ENCODE assay signal across 21 cellular contexts in genomic region chr4:1111259-1111809, GRCh38. TPM values are rescaled to one million over a fixed set of nuclear protein-coding genes. Genes with fewer than 3 reads are reported as not detected.
DNase-seq lines count a peak whose midpoint lies in the region; ATAC-seq and TF ChIP-seq lines count a peak whose summit lies in the region.
"Had no signal": no experiment of that assay in that cellular context is flagged by ENCODE, and none has a peak within 500 bp of the region (broad histone marks: within the 10 kb centered on the region; RNA-seq: fewer than 3 reads in every experiment).

No MANE protein-coding gene starts in this region.

- TF ChIP-seq POLR2A in body of pancreas (IDR thresholded peaks at IDR 0.05) = no peak

- peaks cover 12% of the 10 kb centered on the region for H3K27me3 Mint-ChIP-seq in activated CD8-positive, alpha-beta T cell treated with anti-CD3 and anti-CD28 coated beads, Interleukin-2, amount 10 ng/mL, durations not matched to agents 7 days and 5 days (ENCODE audit: low read depth)
- peaks cover 17% of the 10 kb centered on the region for H3K27me3 Mint-ChIP-seq in activated CD8-positive, alpha-beta T cell treated with anti-CD3 and anti-CD28 coated beads for 36 hours
- H3K27me3 Mint-ChIP-seq in nephron (ENCODE audit: low read depth) = peaks cover 45% of the 10 kb centered on the region

- no peaks in the 10 kb centered on the region for H4K20me1 ChIP-seq in BLaER1

- CTCF ChIA-PET in activated CD8-positive, alpha-beta T cell treated with anti-CD3 and anti-CD28 coated beads, Interleukin-2, amount 10 ng/mL, durations not matched to agents 7 days and 5 days (lab: Charles Lee) = no interaction called here
- CTCF ChIA-PET in activated CD8-positive, alpha-beta T cell treated with anti-CD3 and anti-CD28 coated beads for 36 hours (lab: Charles Lee) = interaction anchor here (0.6 to 0.8 kb wide), 2 partner anchors 19 to 195 kb away, joined by 3 read pairs; no protein-coding TSS in a partner anchor

- no peak overlapping the region for H3K4me3 Mint-ChIP-seq in activated CD8-positive, alpha-beta T cell treated with anti-CD3 and anti-CD28 coated beads, Interleukin-2, amount 10 ng/mL, durations not matched to agents 7 days and 5 days
- no peak overlapping the region for H3K4me3 Mint-ChIP-seq in activated CD8-positive, alpha-beta T cell treated with anti-CD3 and anti-CD28 coated beads for 36 hours
- no peak overlapping the region for H3K4me3 Mint-ChIP-seq in nephron
- H3K4me3 Mint-ChIP-seq: HFFc6 had no signal

- peak overlapping the region; percentile 89 for H3K4me2 ChIP-seq in BLaER1

- peaks cover 39% of the 10 kb centered on the region for H3K4me1 ChIP-seq in BLaER1
- peaks cover 58% of the 10 kb centered on the region for H3K4me1 ChIP-seq in body of pancreas
- H3K4me1 ChIP-seq: SJSA1 had no signal

- H3K27ac Mint-ChIP-seq in activated CD8-positive, alpha-beta T cell treated with anti-CD3 and anti-CD28 coated beads, Interleukin-2, amount 10 ng/mL, durations not matched to agents 7 days and 5 days = no peak overlapping the region
- H3K27ac Mint-ChIP-seq in activated CD8-positive, alpha-beta T cell treated with anti-CD3 and anti-CD28 coated beads for 36 hours = no peak overlapping the region
- H3K27ac Mint-ChIP-seq in nephron = peak overlapping the region; percentile 7 to 97 (median 92)
- H3K27ac Mint-ChIP-seq: HFFc6 had no signal

- no peaks in the 10 kb centered on the region for H3K9me3 ChIP-seq in BLaER1
- H3K9me3 ChIP-seq in body of pancreas = no peaks in the 10 kb centered on the region
- H3K9me3 ChIP-seq: SJSA1 had no signal

- no peak for TF ChIP-seq CTCF in activated CD8-positive, alpha-beta T cell treated with anti-CD3 and anti-CD28 coated beads for 36 hours (IDR thresholded peaks at IDR 0.05)
- TF ChIP-seq CTCF in body of pancreas (IDR thresholded peaks at IDR 0.05) (no peak), nephron (IDR thresholded peaks at IDR 0.05; ENCODE audit: unreplicated experiment in 3 of 3) (no peak)

- H3K9ac ChIP-seq in BLaER1 = no peak overlapping the region

- ATAC-seq in activated CD8-positive, alpha-beta T cell treated with anti-CD3 and anti-CD28 coated beads, Interleukin-2, amount 10 ng/mL, durations not matched to agents 7 days and 5 days = no peak
- no peak for ATAC-seq in activated CD8-positive, alpha-beta T cell treated with anti-CD3 and anti-CD28 coated beads for 36 hours
- peak; percentile 73 for ATAC-seq in body of pancreas
- ATAC-seq in GM18858 (IDR thresholded peaks at IDR 0.05; ENCODE audit: unreplicated experiment) = no peak
- ATAC-seq: Panc1 had no signal

- intact Hi-C loops in activated CD8-positive, alpha-beta T cell treated with anti-CD3 and anti-CD28 coated beads for 36 hours (cut with micrococcal nuclease) = no loop called here
- intact Hi-C loops in body of pancreas (cut with DNase I) = no loop called here

- H3K9me3 Mint-ChIP-seq in activated CD8-positive, alpha-beta T cell treated with anti-CD3 and anti-CD28 coated beads, Interleukin-2, amount 10 ng/mL, durations not matched to agents 7 days and 5 days (ENCODE audit: insufficient read depth) = no peaks in the 10 kb centered on the region
- no peaks in the 10 kb centered on the region for H3K9me3 Mint-ChIP-seq in activated CD8-positive, alpha-beta T cell treated with anti-CD3 and anti-CD28 coated beads for 36 hours
- peaks cover 3% of the 10 kb centered on the region for H3K9me3 Mint-ChIP-seq in nephron
- H3K9me3 Mint-ChIP-seq: HFFc6 had no signal

- H3K27me3 ChIP-seq in BLaER1 (peaks cover 24% of the 10 kb centered on the region), body of pancreas (no peaks in the 10 kb centered on the region)
- H3K27me3 ChIP-seq: SJSA1 had no signal

- WGBS in body of pancreas, 2 donors = 34 to 40% methylated on average over 8 of the region's 8 CpGs

- H3K4me3 ChIP-seq in BLaER1 (no peak overlapping the region), body of pancreas (no peak overlapping the region)
- H3K4me3 ChIP-seq: SJSA1 had no signal

- DNase-seq in activated CD8-positive, alpha-beta T cell treated with anti-CD3 and anti-CD28 coated beads, Interleukin-2, amount 10 ng/mL, durations not matched to agents 7 days and 5 days = peak; percentile 9
- no peak for DNase-seq in activated CD8-positive, alpha-beta T cell treated with anti-CD3 and anti-CD28 coated beads for 36 hours
- DNase-seq in body of pancreas (peak; percentile 66 to 75 (median 70)), COLO668 (lab: John Stamatoyannopoulos, UW; ENCODE audit: unreplicated experiment) (no peak)
- no peak for DNase-seq in activated T-cell treated with anti-CD3 and anti-CD28 coated beads, Interleukin-2, amount 50 U/mL, for 48 hours
- DNase-seq: DMS79, HFFc6, Kasumi-1, NCI-H1694, NCI-H2081, NCI-H2171, NCI-H345, NCI-H524, NCI-H774 had no signal

- H3K36me3 Mint-ChIP-seq in activated CD8-positive, alpha-beta T cell treated with anti-CD3 and anti-CD28 coated beads, Interleukin-2, amount 10 ng/mL, durations not matched to agents 7 days and 5 days (ENCODE audit: low read depth) = no peaks in the 10 kb centered on the region
- H3K36me3 Mint-ChIP-seq in activated CD8-positive, alpha-beta T cell treated with anti-CD3 and anti-CD28 coated beads for 36 hours (ENCODE audit: low read depth) = no peaks in the 10 kb centered on the region
- no peaks in the 10 kb centered on the region for H3K36me3 Mint-ChIP-seq in nephron (ENCODE audit: low read depth)

- H3K36me3 ChIP-seq in BLaER1 = no peaks in the 10 kb centered on the region
- no peaks in the 10 kb centered on the region for H3K36me3 ChIP-seq in body of pancreas (replicated peaks in 1 of 2; ENCODE audit: insufficient read depth in 1 of 2, low read depth in 2 of 2)
- H3K36me3 ChIP-seq: SJSA1 had no signal

- H3K27ac ChIP-seq in BLaER1 = no peak overlapping the region
- H3K27ac ChIP-seq in body of pancreas = peak overlapping the region; percentile 69 to 92 (median 80)
- H3K27ac ChIP-seq: SJSA1 had no signal

- POLR2A ChIA-PET in activated CD8-positive, alpha-beta T cell treated with anti-CD3 and anti-CD28 coated beads, Interleukin-2, amount 10 ng/mL, durations not matched to agents 7 days and 5 days (lab: Charles Lee) = no interaction called here
- POLR2A ChIA-PET in activated CD8-positive, alpha-beta T cell treated with anti-CD3 and anti-CD28 coated beads for 36 hours (lab: Charles Lee) = no interaction called here

- no peaks in the 10 kb centered on the region for H3K4me1 Mint-ChIP-seq in activated CD8-positive, alpha-beta T cell treated with anti-CD3 and anti-CD28 coated beads, Interleukin-2, amount 10 ng/mL, durations not matched to agents 7 days and 5 days (ENCODE audit: low read depth)
- no peaks in the 10 kb centered on the region for H3K4me1 Mint-ChIP-seq in activated CD8-positive, alpha-beta T cell treated with anti-CD3 and anti-CD28 coated beads for 36 hours (ENCODE audit: low read depth)
- peaks cover 10% of the 10 kb centered on the region for H3K4me1 Mint-ChIP-seq in nephron

RNA-seq across cellular contexts. Expression of gene RNF212, which starts 2.0 kb away (rescaled TPM):
- total RNA-seq in activated CD8-positive, alpha-beta T cell treated with anti-CD3 and anti-CD28 coated beads, Interleukin-2, amount 10 ng/mL, durations not matched to agents 7 days and 5 days = 1 to 10 TPM; 2.0 to 2.7 TPM
- 1 to 10 TPM; 3.0 to 3.3 TPM for total RNA-seq in activated CD8-positive, alpha-beta T cell treated with anti-CD3 and anti-CD28 coated beads for 36 hours
- 10 to 100 TPM in 1 of 2 donors, 1 to 10 TPM in 1; 8.2 to 20.5 TPM for total RNA-seq in body of pancreas
- total RNA-seq: A172, HFFc6, MCF 10A, SJSA1 had no signal

Comparison
In these comparisons a context has a peak if more than half of its experiments do, and no peak if none do; other contexts are left out.
1. DNase-seq: peak in activated CD8-positive, alpha-beta T cell treated with anti-CD3 and anti-CD28 coated beads, Interleukin-2, amount 10 ng/mL, durations not matched to agents 7 days and 5 days (single experiment) and body of pancreas (4 of 4); none in activated CD8-positive, alpha-beta T cell treated with anti-CD3 and anti-CD28 coated beads for 36 hours (single experiment), activated T-cell treated with anti-CD3 and anti-CD28 coated beads, Interleukin-2, amount 50 U/mL, for 48 hours (0 of 2) and COLO668 (single experiment).
2. H3K27ac Mint-ChIP-seq: peak in nephron (3 of 3); none in activated CD8-positive, alpha-beta T cell treated with anti-CD3 and anti-CD28 coated beads, Interleukin-2, amount 10 ng/mL, durations not matched to agents 7 days and 5 days (single experiment) and activated CD8-positive, alpha-beta T cell treated with anti-CD3 and anti-CD28 coated beads for 36 hours (single experiment).